ENCODE assay signal across 1 cellular context in the genomic region with DNA sequence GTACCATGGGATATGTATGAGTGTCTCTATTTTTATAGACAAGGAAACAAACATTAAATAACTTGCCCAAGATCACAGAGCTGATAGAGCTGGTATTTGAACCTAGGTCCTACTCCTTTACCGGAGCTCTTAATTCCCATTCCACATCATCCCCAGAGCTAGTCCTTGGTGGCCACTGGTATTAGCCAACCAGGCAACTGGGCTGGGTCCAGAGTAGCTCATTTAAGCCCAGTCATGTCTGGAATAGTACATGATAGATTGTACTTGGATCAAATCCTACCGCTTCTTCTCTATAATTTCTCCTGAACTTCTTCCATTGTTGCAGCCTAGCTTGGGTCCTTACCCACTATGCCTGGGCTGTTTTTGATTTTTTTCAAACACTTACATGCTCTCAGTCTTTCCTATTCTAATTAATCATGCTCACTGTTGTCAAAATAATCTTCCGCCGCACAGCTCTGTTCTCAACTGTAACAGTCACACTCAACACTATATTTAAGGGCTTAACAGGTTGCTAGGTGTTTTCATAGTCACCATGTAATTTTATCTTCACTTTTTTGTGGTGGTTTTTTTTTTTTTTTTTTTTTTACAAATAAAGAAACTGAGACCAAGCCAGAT.
TF ChIP-seq lines count a peak whose summit lies in the region.

No MANE protein-coding gene starts in this region.

TF ChIP-seq in HCT116, 20 proteins besides CTCF, POLR2A, EP300 and RAD21:
- TF ChIP-seq, protein P1, sequence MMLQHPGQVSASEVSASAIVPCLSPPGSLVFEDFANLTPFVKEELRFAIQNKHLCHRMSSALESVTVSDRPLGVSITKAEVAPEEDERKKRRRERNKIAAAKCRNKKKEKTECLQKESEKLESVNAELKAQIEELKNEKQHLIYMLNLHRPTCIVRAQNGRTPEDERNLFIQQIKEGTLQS (IDR thresholded peaks at IDR 0.05): no peak
- TF ChIP-seq TCF7L2 (IDR thresholded peaks at IDR 0.05; ENCODE audit: borderline replicate concordance, extremely low read depth, insufficient read depth, insufficient read length): no peak
- TF ChIP-seq ZNF274 (IDR thresholded peaks at IDR 0.05; ENCODE audit: low read depth, low read length): no peak
- no peak for TF ChIP-seq EZH2 (IDR thresholded peaks at IDR 0.05)
- no peak for TF ChIP-seq ELF1 (IDR thresholded peaks at IDR 0.05; ENCODE audit: borderline replicate concordance, low read depth)
